ENCODE assay signal across 16 cellular contexts in the genomic region with DNA sequence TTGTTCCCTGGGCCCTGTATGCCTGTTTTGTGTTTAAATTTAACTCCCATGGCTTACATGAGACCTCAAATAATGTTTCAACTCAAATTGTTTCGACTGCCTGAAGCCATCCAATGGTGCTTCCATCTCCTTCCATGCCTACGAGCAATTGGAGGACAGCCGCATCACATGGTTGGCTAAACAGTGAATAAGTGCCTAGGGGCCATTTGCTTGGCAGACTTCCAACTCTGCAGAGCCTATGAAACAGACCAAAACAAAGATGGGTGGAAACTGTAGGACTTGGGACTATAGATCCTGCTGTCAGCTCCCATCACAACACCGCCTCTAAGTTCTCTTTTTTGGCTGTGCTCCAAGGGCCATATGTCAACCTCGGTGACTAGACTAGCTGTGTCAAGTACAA.
DNase-seq lines count a peak whose midpoint lies in the region; ATAC-seq and TF ChIP-seq lines count a peak whose summit lies in the region.
"Had no signal": no experiment of that assay in that cellular context is flagged by ENCODE, and none has a peak within 500 bp of the region (broad histone marks: within the 10 kb centered on the region; RNA-seq: fewer than 3 reads in every experiment).

No MANE protein-coding gene starts in this region.

- H3K4me3 ChIP-seq in gastroesophageal sphincter: no peak overlapping the region
- H3K4me3 ChIP-seq in Peyer's patch: no peak overlapping the region
- H3K4me3 ChIP-seq: MG63, PC-9 had no signal

- H3K27me3 ChIP-seq in gastroesophageal sphincter (no peaks in the 10 kb centered on the region), Peyer's patch (no peaks in the 10 kb centered on the region)
- H3K27me3 ChIP-seq: MG63 had no signal

- TF ChIP-seq CTCF in gastroesophageal sphincter (IDR thresholded peaks at IDR 0.05): no peak
- TF ChIP-seq CTCF in Peyer's patch (IDR thresholded peaks at IDR 0.05): no peak

- H3K27ac ChIP-seq in gastroesophageal sphincter (peak overlapping the region in 3 of 4 donors; percentile 47 to 82 (median 74)), Peyer's patch (peak overlapping the region in 1 of 4 donors; percentile 0)
- H3K27ac ChIP-seq: PC-9 had no signal

- peak; percentile 83 for DNase-seq in COLO829 (ENCODE audit: low spot score)
- peak; percentile 84 for DNase-seq in NCI-H524 treated with DMSO at 0.1 percent for 48 hours (lab: John Stamatoyannopoulos, UW)
- DNase-seq in activated CD4-positive, alpha-beta T cell treated with anti-CD3 and anti-CD28 coated beads for 1 hour: no peak
- no peak for DNase-seq in Peyer's patch
- DNase-seq in T1000 (lab: John Stamatoyannopoulos, UW): no peak
- DNase-seq: activated naive CD4-positive, alpha-beta T cell treated with anti-CD3 and anti-CD28 coated beads, Interleukin-2, amount 10 ng/mL, durations not matched to agents 7 days and 5 days; cortex of kidney; erythroblast; H9; MG63; PC-9; retina; SW 1271 had no signal

- ATAC-seq in gastroesophageal sphincter (no peak), HG02571 (IDR thresholded peaks at IDR 0.05; ENCODE audit: unreplicated experiment) (no peak)

- H3K9me3 ChIP-seq in gastroesophageal sphincter (peaks cover 0 to 11% (median 0%) of the 10 kb centered on the region in 3 donors), Peyer's patch (peaks cover 0 to 7% (median 0%) of the 10 kb centered on the region in 4 donors)

- no peaks in the 10 kb centered on the region for H3K36me3 ChIP-seq in gastroesophageal sphincter
- no peaks in the 10 kb centered on the region for H3K36me3 ChIP-seq in Peyer's patch

- TF ChIP-seq POLR2A in gastroesophageal sphincter (IDR thresholded peaks at IDR 0.05): no peak
- no peak for TF ChIP-seq POLR2A in Peyer's patch (IDR thresholded peaks at IDR 0.05)

- no peak for TF ChIP-seq RAD21 in Ishikawa (IDR thresholded peaks at IDR 0.05; ENCODE audit: low read depth)

- peaks cover 21 to 55% (median 25%) of the 10 kb centered on the region in 3 donors for H3K4me1 ChIP-seq in gastroesophageal sphincter
- peaks cover 0 to 8% (median 0%) of the 10 kb centered on the region in 4 donors for H3K4me1 ChIP-seq in Peyer's patch

- TF ChIP-seq EP300 in Ishikawa (IDR thresholded peaks at IDR 0.05; ENCODE audit: borderline replicate concordance) (no peak), gastroesophageal sphincter (IDR thresholded peaks at IDR 0.05) (no peak)

- WGBS in gastroesophageal sphincter (ENCODE audit: low coverage in 1 of 2), 2 donors: 53% methylated on average over 3 of the region's 5 CpGs; no CpG with 5 or more reads in 1 of the 2 donors

TF ChIP-seq in Ishikawa, 13 proteins besides CTCF, POLR2A, EP300 and RAD21:
- TF ChIP-seq EGR1 (IDR thresholded peaks at IDR 0.05) (no peak), FOXM1 (IDR thresholded peaks at IDR 0.05; ENCODE audit: borderline replicate concordance, low read depth) (no peak), TCF12 (IDR thresholded peaks at IDR 0.05; ENCODE audit: low read depth) (no peak), TAF1 (IDR thresholded peaks at IDR 0.05; ENCODE audit: low read depth) (no peak), YY1 (IDR thresholded peaks at IDR 0.05; ENCODE audit: low read depth) (no peak), CREB1 (IDR thresholded peaks at IDR 0.05; ENCODE audit: low read depth) (no peak), CEBPB (IDR thresholded peaks at IDR 0.05) (no peak), NFIC (IDR thresholded peaks at IDR 0.05) (peak; percentile 57), ZBTB7A (IDR thresholded peaks at IDR 0.05; ENCODE audit: low read depth) (no peak), TEAD4 (IDR thresholded peaks at IDR 0.05) (no peak)
- TF ChIP-seq, protein P1, sequence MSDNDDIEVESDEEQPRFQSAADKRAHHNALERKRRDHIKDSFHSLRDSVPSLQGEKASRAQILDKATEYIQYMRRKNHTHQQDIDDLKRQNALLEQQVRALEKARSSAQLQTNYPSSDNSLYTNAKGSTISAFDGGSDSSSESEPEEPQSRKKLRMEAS (IDR thresholded peaks at IDR 0.05): no peak
- TF ChIP-seq, protein P2, sequence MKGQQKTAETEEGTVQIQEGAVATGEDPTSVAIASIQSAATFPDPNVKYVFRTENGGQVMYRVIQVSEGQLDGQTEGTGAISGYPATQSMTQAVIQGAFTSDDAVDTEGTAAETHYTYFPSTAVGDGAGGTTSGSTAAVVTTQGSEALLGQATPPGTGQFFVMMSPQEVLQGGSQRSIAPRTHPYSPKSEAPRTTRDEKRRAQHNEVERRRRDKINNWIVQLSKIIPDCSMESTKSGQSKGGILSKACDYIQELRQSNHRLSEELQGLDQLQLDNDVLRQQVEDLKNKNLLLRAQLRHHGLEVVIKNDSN (IDR thresholded peaks at IDR 0.05): 0 out of 2 replicates have a peak, but pooled peaks have one; percentile 21
- TF ChIP-seq, protein P3, sequence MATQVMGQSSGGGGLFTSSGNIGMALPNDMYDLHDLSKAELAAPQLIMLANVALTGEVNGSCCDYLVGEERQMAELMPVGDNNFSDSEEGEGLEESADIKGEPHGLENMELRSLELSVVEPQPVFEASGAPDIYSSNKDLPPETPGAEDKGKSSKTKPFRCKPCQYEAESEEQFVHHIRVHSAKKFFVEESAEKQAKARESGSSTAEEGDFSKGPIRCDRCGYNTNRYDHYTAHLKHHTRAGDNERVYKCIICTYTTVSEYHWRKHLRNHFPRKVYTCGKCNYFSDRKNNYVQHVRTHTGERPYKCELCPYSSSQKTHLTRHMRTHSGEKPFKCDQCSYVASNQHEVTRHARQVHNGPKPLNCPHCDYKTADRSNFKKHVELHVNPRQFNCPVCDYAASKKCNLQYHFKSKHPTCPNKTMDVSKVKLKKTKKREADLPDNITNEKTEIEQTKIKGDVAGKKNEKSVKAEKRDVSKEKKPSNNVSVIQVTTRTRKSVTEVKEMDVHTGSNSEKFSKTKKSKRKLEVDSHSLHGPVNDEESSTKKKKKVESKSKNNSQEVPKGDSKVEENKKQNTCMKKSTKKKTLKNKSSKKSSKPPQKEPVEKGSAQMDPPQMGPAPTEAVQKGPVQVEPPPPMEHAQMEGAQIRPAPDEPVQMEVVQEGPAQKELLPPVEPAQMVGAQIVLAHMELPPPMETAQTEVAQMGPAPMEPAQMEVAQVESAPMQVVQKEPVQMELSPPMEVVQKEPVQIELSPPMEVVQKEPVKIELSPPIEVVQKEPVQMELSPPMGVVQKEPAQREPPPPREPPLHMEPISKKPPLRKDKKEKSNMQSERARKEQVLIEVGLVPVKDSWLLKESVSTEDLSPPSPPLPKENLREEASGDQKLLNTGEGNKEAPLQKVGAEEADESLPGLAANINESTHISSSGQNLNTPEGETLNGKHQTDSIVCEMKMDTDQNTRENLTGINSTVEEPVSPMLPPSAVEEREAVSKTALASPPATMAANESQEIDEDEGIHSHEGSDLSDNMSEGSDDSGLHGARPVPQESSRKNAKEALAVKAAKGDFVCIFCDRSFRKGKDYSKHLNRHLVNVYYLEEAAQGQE (IDR thresholded peaks at IDR 0.05; ENCODE audit: low read depth): no peak

Comparison
In these comparisons a context has a peak if more than half of its experiments do, and no peak if none do; other contexts are left out.
1. DNase-seq: peak in COLO829 (single experiment) and NCI-H524 treated with DMSO at 0.1 percent for 48 hours (single experiment); none in activated CD4-positive, alpha-beta T cell treated with anti-CD3 and anti-CD28 coated beads for 1 hour (single experiment), Peyer's patch (0 of 3) and T1000 (single experiment).